34 cellular contexts compared by ENCODE assay signal in the genomic region with DNA sequence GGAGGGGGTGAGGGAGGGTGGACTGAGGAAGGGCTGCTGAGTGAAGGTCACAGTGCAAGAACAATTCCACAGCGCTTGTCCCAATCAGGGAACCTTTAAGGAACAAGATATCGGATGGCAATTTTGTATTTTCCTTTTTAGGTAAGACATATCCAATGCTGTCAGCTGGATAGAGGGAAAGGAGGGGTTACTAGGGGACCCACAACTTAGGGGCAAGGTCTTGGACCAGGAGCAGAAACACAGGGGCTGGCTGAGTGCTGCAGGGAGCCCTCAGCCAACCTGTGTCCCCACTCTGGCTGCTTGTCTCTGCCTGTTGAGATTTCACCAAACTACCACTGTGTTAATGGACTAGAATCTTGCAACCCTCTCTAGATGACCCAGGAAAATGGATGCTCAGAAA. TPM values are rescaled to one million over a fixed set of nuclear protein-coding genes. Genes with fewer than 3 reads are reported as not detected.
A peak's percentile ranks its signal among the peaks of the same experiment; 100 is the strongest.
DNase-seq lines count a peak whose midpoint lies in the region; ATAC-seq, FAIRE-seq and TF ChIP-seq lines count a peak whose summit lies in the region.
"Had no signal": no experiment of that assay in that cellular context is flagged by ENCODE, and none has a peak within 500 bp of the region (broad histone marks: within the 10 kb centered on the region; RNA-seq: fewer than 3 reads in every experiment).

No MANE protein-coding gene starts in this region.

- 60% methylated on average over 1 of the region's 2 CpGs for WGBS in K562 (ENCODE audit: insufficient coverage, low coverage, missing lambda C conversion rate)
- no CpG with 5 or more reads among the region's 2 CpGs for WGBS in neuronal stem cell (ENCODE audit: extremely low coverage in 2 of 2, insufficient read length in 2 of 2, insufficient replicate concordance in 1 of 2), 2 donors

- TF ChIP-seq EP300 in K562 (IDR thresholded peaks at IDR 0.05; ENCODE audit: low read length), result no peak

- no peaks in the 10 kb centered on the region for H3K9me3 Mint-ChIP-seq in T-cell
- H3K9me3 Mint-ChIP-seq: activated T-helper 17 cell treated with anti-CD3 and anti-CD28 coated beads, Interleukin-2, amount 50 U/mL, for 72 hours; naive B cell; stimulated activated naive B cell treated with anti-CD40 and anti-IgM and Interleukin-4, amounts not matched to agents 10 μg/mL and 1 μg/mL and 100 μg/mL, for 72 hours had no signal

- no peak overlapping the region for H3K4ac ChIP-seq in neuronal stem cell (ENCODE audit: low read length)

- no peak overlapping the region for H4K91ac ChIP-seq in neuronal stem cell (ENCODE audit: low read depth, low read length, poor library complexity)

- no peak for TF ChIP-seq POLR2A in K562 (conservative IDR thresholded peaks at IDR 0.05)

- no peaks in the 10 kb centered on the region for H3K79me1 ChIP-seq in neuronal stem cell (ENCODE audit: low read depth, low read length)

- H3K9ac ChIP-seq in K562 (ENCODE audit: insufficient read depth in 1 of 2, low read depth in 2 of 2, low read length in 2 of 2) (no peak overlapping the region), neuronal stem cell (ENCODE audit: low read depth, low read length, poor library complexity) (no peak overlapping the region)

- no peak overlapping the region for H2BK120ac ChIP-seq in neuronal stem cell (ENCODE audit: low read depth, low read length)

- H3K27ac Mint-ChIP-seq in T-cell, result no peak overlapping the region
- H3K27ac Mint-ChIP-seq: activated T-helper 17 cell treated with anti-CD3 and anti-CD28 coated beads, Interleukin-2, amount 50 U/mL, for 72 hours; stimulated activated naive B cell treated with anti-CD40 and anti-IgM and Interleukin-4, amounts not matched to agents 10 μg/mL and 1 μg/mL and 100 μg/mL, for 72 hours; T-helper 17 cell had no signal

- in situ Hi-C loops in K562 (cut with MboI), result loop anchor here (25.0 kb wide), 1 partner anchor 980 kb away; no protein-coding TSS in a partner anchor

- peak in 2 of 3 experiments; percentile 12 to 61 for DNase-seq in NCI-H1417 (lab: John Stamatoyannopoulos, UW)
- DNase-seq in NCI-H1417 treated with DMSO at 0.1 percent for 48 hours (lab: John Stamatoyannopoulos, UW), result no peak
- DNase-seq in HTR-8/SVneo (ENCODE audit: insufficient read length, low spot score), result no peak
- no peak for DNase-seq in K562 (ENCODE audit: extremely low read depth in 1 of 4, low spot score in 3 of 4)
- no peak for DNase-seq in neuronal stem cell (ENCODE audit: low spot score)
- DNase-seq in right atrium auricular region (ENCODE audit: low spot score), result no peak
- DNase-seq in stimulated activated CD4-positive, alpha-beta T cell treated with anti-CD3 and anti-CD28 coated beads, Interleukin-12 subunit alpha, Interleukin-12 subunit beta, amount 100 ng/mL, for 4 hours, result no peak
- no peak for DNase-seq in T-cell
- DNase-seq: activated CD4-positive, alpha-beta T cell treated with anti-CD3 and anti-CD28 coated beads, Interleukin-2, amount 50 U/mL, for 48 hours; activated CD4-positive, CD25-positive, alpha-beta regulatory T cell treated with anti-CD3 and anti-CD28 coated beads, Interleukin-2, amount 50 U/mL, for 72 hours; activated CD8-positive, alpha-beta memory T cell treated with anti-CD3 and anti-CD28 coated beads, Interleukin-2, amount 50 U/mL, for 48 hours; activated naive CD4-positive, alpha-beta T cell treated with anti-CD3 and anti-CD28 coated beads, Interleukin-2, amount 50 U/mL, for 16 hours; brain microvascular endothelial cell; COR-L47; DMS53; foreskin fibroblast; heart left ventricle; naive B cell; NCI-H2081; NCI-H446; NCI-H774; PC-3; stimulated activated naive B cell treated with anti-CD40 and anti-IgM and Interleukin-4, amounts not matched to agents 10 μg/mL and 1 μg/mL and 100 μg/mL, for 72 hours; substantia nigra; T-helper 17 cell; upper lobe of left lung had no signal

- H3K79me2 ChIP-seq in K562 (ENCODE audit: control insufficient read depth, insufficient read depth, low read length), result no peaks in the 10 kb centered on the region

- no peak overlapping the region for H4K8ac ChIP-seq in neuronal stem cell (ENCODE audit: low read depth, low read length)

- H3K4me1 Mint-ChIP-seq in T-cell, result peaks cover 10 to 16% (median 14%) of the 10 kb centered on the region in 3 donors

- peak; percentile 26 for FAIRE-seq in HTR-8/SVneo (lab: Jason Lieb, UNC)
- FAIRE-seq in K562 (lab: Jason Lieb, UNC), result peak; percentile 19
- FAIRE-seq: endometrium, H54 had no signal

- H3K27ac ChIP-seq in K562 (ENCODE audit: extremely low read depth, low read depth, low read length) (no peak overlapping the region), neuronal stem cell (replicated peaks; ENCODE audit: low read length) (no peak overlapping the region), right atrium auricular region (no peak overlapping the region)
- H3K27ac ChIP-seq: 22Rv1, brain microvascular endothelial cell, C4-2B, esophagus muscularis mucosa, heart left ventricle, HL-60, SK-N-MC, upper lobe of left lung had no signal

- intact Hi-C loops in K562 (cut with micrococcal nuclease), result loop anchor here (5.0 to 10.0 kb wide), 4 partner anchors 110 to 982 kb away; no protein-coding TSS in a partner anchor

- peaks cover 0 to 6% of the 10 kb centered on the region in 2 experiments; a peak in 1 of 5 replicates for H3K4me1 ChIP-seq in K562 (replicated peaks in 1 of 2; ENCODE audit: control insufficient read depth in 2 of 2, insufficient read depth in 2 of 2, low read length in 2 of 2)
- peaks cover 9 to 25% of the 10 kb centered on the region in 2 donors for H3K4me1 ChIP-seq in neuronal stem cell (ENCODE audit: control insufficient read depth in 2 of 2, insufficient read depth in 1 of 2, low read depth in 1 of 2, low read length in 2 of 2)
- peaks cover 0 to 3% of the 10 kb centered on the region in 2 donors for H3K4me1 ChIP-seq in right atrium auricular region

- no peak overlapping the region for H3K4me2 ChIP-seq in K562 (ENCODE audit: insufficient read depth, low read length)
- no peak overlapping the region for H3K4me2 ChIP-seq in neuronal stem cell (ENCODE audit: insufficient read depth, low read length, poor library complexity, severe bottlenecking)

- no peak overlapping the region for H3K4me3 ChIP-seq in K562
- no peak overlapping the region for H3K4me3 ChIP-seq in neuronal stem cell (ENCODE audit: low read length in 2 of 2)
- no peak overlapping the region for H3K4me3 ChIP-seq in right atrium auricular region
- H3K4me3 ChIP-seq: esophagus muscularis mucosa, heart left ventricle, SK-N-MC, upper lobe of left lung had no signal

- no peak overlapping the region for H3K18ac ChIP-seq in neuronal stem cell (ENCODE audit: low read length)

- no peak for ATAC-seq in K562
- no peak for ATAC-seq in T-cell (replicated peaks in 1 of 4)
- ATAC-seq: activated T-helper 17 cell treated with anti-CD3 and anti-CD28 coated beads, Interleukin-2, amount 50 U/mL, for 72 hours; heart left ventricle; PC-3; stimulated activated naive B cell treated with anti-CD40 and anti-IgM and Interleukin-4, amounts not matched to agents 10 μg/mL and 1 μg/mL and 100 μg/mL, for 72 hours; T-helper 17 cell had no signal

- H2BK15ac ChIP-seq in neuronal stem cell (ENCODE audit: low read length), result no peak overlapping the region

- H3K36me3 Mint-ChIP-seq in T-cell, result no peaks in the 10 kb centered on the region
- H3K36me3 Mint-ChIP-seq: naive B cell; stimulated activated naive B cell treated with anti-CD40 and anti-IgM and Interleukin-4, amounts not matched to agents 10 μg/mL and 1 μg/mL and 100 μg/mL, for 72 hours had no signal

- H2BK12ac ChIP-seq in neuronal stem cell (ENCODE audit: low read length), result no peak overlapping the region

- no peak overlapping the region for H3K14ac ChIP-seq in neuronal stem cell (ENCODE audit: low read length)

- peaks cover under 1 to 3% of the 10 kb centered on the region in 2 donors for H3K27me3 Mint-ChIP-seq in T-cell

- H3K36me3 ChIP-seq in K562 (ENCODE audit: control insufficient read depth, insufficient read depth, low read length), result no peaks in the 10 kb centered on the region
- H3K36me3 ChIP-seq in neuronal stem cell (replicated peaks in 1 of 2; ENCODE audit: control insufficient read depth in 2 of 2, insufficient read depth in 2 of 2, low read length in 2 of 2), result no peaks in the 10 kb centered on the region
- H3K36me3 ChIP-seq in right atrium auricular region, result no peaks in the 10 kb centered on the region
- H3K36me3 ChIP-seq: brain microvascular endothelial cell, esophagus muscularis mucosa, heart left ventricle, upper lobe of left lung had no signal

- H3K9me1 ChIP-seq in K562 (ENCODE audit: control insufficient read depth, insufficient read depth, low read length), result no peaks in the 10 kb centered on the region

- H3K4me3 Mint-ChIP-seq in T-cell, result no peak overlapping the region
- H3K4me3 Mint-ChIP-seq: activated T-helper 17 cell treated with anti-CD3 and anti-CD28 coated beads, Interleukin-2, amount 50 U/mL, for 72 hours; stimulated activated naive B cell treated with anti-CD40 and anti-IgM and Interleukin-4, amounts not matched to agents 10 μg/mL and 1 μg/mL and 100 μg/mL, for 72 hours had no signal

- CTCF ChIA-PET in K562 (lab: Yijun Ruan, JAX; ENCODE audit: low intra/inter-chr PET ratio) (no interaction called here), T-cell (lab: Charles Lee) (interaction anchor here in 1 of 2 donors (0.8 kb wide), 1 partner anchor 649 kb away, joined by 3 read pairs; no protein-coding TSS in a partner anchor)

- TF ChIP-seq CTCF in K562 (IDR thresholded peaks at IDR 0.05 in 2 of 3, conservative IDR thresholded peaks at IDR 0.05 in 1 of 3; ENCODE audit: insufficient read depth in 2 of 3, low read depth in 1 of 3, low read length in 3 of 3) (no peak), right atrium auricular region (IDR thresholded peaks at IDR 0.05) (no peak)

- H2AFZ ChIP-seq in K562 (ENCODE audit: low read depth, low read length) (no peak overlapping the region), neuronal stem cell (ENCODE audit: low read length) (peak overlapping the region; percentile 15)

- H2AK5ac ChIP-seq in neuronal stem cell (ENCODE audit: low read depth, low read length), result no peak overlapping the region

- no peaks in the 10 kb centered on the region; the same call in 1 of the 2 replicates for H4K20me1 ChIP-seq in K562 (replicated peaks; ENCODE audit: control insufficient read depth, insufficient read depth, low read length)

- peaks cover 23 to 32% of the 10 kb centered on the region in 2 experiments for H3K27me3 ChIP-seq in K562 (ENCODE audit: control insufficient read depth in 2 of 2, insufficient read depth in 2 of 2, low read length in 2 of 2)
- no peaks in the 10 kb centered on the region for H3K27me3 ChIP-seq in neuronal stem cell (ENCODE audit: control insufficient read depth in 3 of 3, insufficient read depth in 3 of 3, low read depth in 1 of 3, low read length in 3 of 3)
- H3K27me3 ChIP-seq in right atrium auricular region, result no peaks in the 10 kb centered on the region
- H3K27me3 ChIP-seq: brain microvascular endothelial cell, esophagus muscularis mucosa, heart left ventricle, upper lobe of left lung had no signal

- no peak overlapping the region for H3K23ac ChIP-seq in neuronal stem cell (ENCODE audit: low read depth, low read length, poor library complexity)

- no peak for TF ChIP-seq RAD21 in K562 (CRISPR knock-in tag; conservative IDR thresholded peaks at IDR 0.05 in 1 of 2, IDR thresholded peaks at IDR 0.05 in 1 of 2)

- POLR2A ChIA-PET in K562 (lab: Yijun Ruan, JAX) (interaction anchor here (0.6 kb wide), 2 partner anchors 539 to 1049 kb away, joined by 3 read pairs; no protein-coding TSS in a partner anchor), T-cell (lab: Charles Lee) (no interaction called here)

- no TSS peak for BruUV-seq in K562 (replicated peaks; lab: Mats Ljungman, UMichigan)

- no peaks in the 10 kb centered on the region for H3K9me3 ChIP-seq in K562 (replicated peaks; ENCODE audit: control insufficient read depth, insufficient read depth, low read depth, low read length)
- H3K9me3 ChIP-seq in neuronal stem cell (replicated peaks in 1 of 2; ENCODE audit: control insufficient read depth in 2 of 2, insufficient read depth in 1 of 2, low read depth in 1 of 2, low read length in 2 of 2), result no peaks in the 10 kb centered on the region
- no peaks in the 10 kb centered on the region for H3K9me3 ChIP-seq in right atrium auricular region
- H3K9me3 ChIP-seq: esophagus muscularis mucosa, heart left ventricle, upper lobe of left lung had no signal

- H2BK5ac ChIP-seq in neuronal stem cell (ENCODE audit: low read length), result no peak overlapping the region

RNA-seq across cellular contexts. Expression of a gene that starts 47.6 kb away (rescaled TPM):
- total RNA-seq in K562 (2011; cell fraction: chromatin; rRNA removed; ENCODE audit: low replicate concordance), result 47.3 and 76.5 TPM in 2 replicates
- total RNA-seq in K562 (2011; cell fraction: nucleolus; rRNA removed), result 65.9 and 69.3 TPM in 2 replicates
- 70.5 and 70.8 TPM in 2 replicates for total RNA-seq in K562 (2011; cell fraction: nucleoplasm; rRNA removed)
- total RNA-seq in K562 (2014; rRNA removed) (50.4 and 57.2 TPM in 2 replicates), K562 (2014; rRNA removed; fragmentation: Illumina TruSeq; extraction: Trizol) (24.5 and 29.4 TPM in 2 replicates), K562 (2015; rRNA removed; fragmentation: Illumina TruSeq; extraction: Trizol) (36.4 and 41.2 TPM in 2 replicates), K562 (2021) (40.7 and 44.9 TPM in 2 replicates), right atrium auricular region (100 to 1,000 TPM in 1 of 2 donors, 10 to 100 TPM in 1; 90.4 to 139 TPM), T-cell (10 to 100 TPM; 28.9 to 42.5 (median 35.6) TPM)
- polyA plus RNA-seq in K562 (2011; rRNA removed) (46.8 and 48.4 TPM in 2 replicates), K562 (2014; fragmentation: Illumina TruSeq; extraction: Trizol) (58.3 and 63.8 TPM in 2 replicates), K562 (2014; fragmentation: Nextera tagmentation; extraction: Ambion mirVana) (10 to 100 TPM; 12.9 to 13.2 TPM), K562 (2014; rRNA removed) (34.9 and 40.7 TPM in 2 replicates)
- 54.8 and 62.0 TPM in 2 replicates for polyA plus RNA-seq in K562 (2011; cell fraction: cytosol; rRNA removed)
- 198 and 242 TPM in 2 replicates for polyA plus RNA-seq in K562 (2011; cell fraction: nucleus; rRNA removed)
- polyA plus RNA-seq in K562 (2012), result 24.4 and 26.8 TPM in 2 replicates
- 62.1 and 70.8 TPM in 2 replicates for polyA minus RNA-seq in K562 (2011; rRNA and poly(A)+ RNA removed)
- polyA minus RNA-seq in K562 (2011; cell fraction: cytosol; rRNA and poly(A)+ RNA removed), result 57.1 and 64.3 TPM in 2 replicates
- polyA minus RNA-seq in K562 (2011; cell fraction: nucleus; rRNA and poly(A)+ RNA removed), result 25.3 and 35.0 TPM in 2 replicates
- 12.3 TPM for polyA plus RNA-seq in neuronal stem cell (2013, experiment 1 of 2)
- polyA plus RNA-seq in neuronal stem cell (2013, experiment 2 of 2), result 13.3 TPM

Comparison
In these comparisons a context has a peak if more than half of its experiments do, and no peak if none do; other contexts are left out.
1. DNase-seq: peak in NCI-H1417 (2 of 3); none in NCI-H1417 treated with DMSO at 0.1 percent for 48 hours (single experiment), HTR-8/SVneo (single experiment), K562 (0 of 4), neuronal stem cell (single experiment), right atrium auricular region (single experiment), stimulated activated CD4-positive, alpha-beta T cell treated with anti-CD3 and anti-CD28 coated beads, Interleukin-12 subunit alpha, Interleukin-12 subunit beta, amount 100 ng/mL, for 4 hours (single experiment) and T-cell (0 of 34).